ENCODE assay signal across 2 cellular contexts in genomic region chr3:153614131-153614530, GRCh38.
TF ChIP-seq lines count a peak whose summit lies in the region.

No MANE protein-coding gene starts in this region.

TF ChIP-seq in HCT116, 20 proteins besides CTCF, POLR2A, EP300 and RAD21:
- TF ChIP-seq POLR2AphosphoS5 (IDR thresholded peaks at IDR 0.05; ENCODE audit: low read depth, low read length) = no peak
- TF ChIP-seq ZFX (IDR thresholded peaks at IDR 0.05) = no peak
- TF ChIP-seq ELF1 (IDR thresholded peaks at IDR 0.05; ENCODE audit: borderline replicate concordance, low read depth) = no peak
- no peak for TF ChIP-seq EZH2 (IDR thresholded peaks at IDR 0.05)
- TF ChIP-seq FOSL1 (IDR thresholded peaks at IDR 0.05; ENCODE audit: low read depth) = no peak
- no peak for TF ChIP-seq CEBPB (IDR thresholded peaks at IDR 0.05; ENCODE audit: low read depth)
- TF ChIP-seq ZBTB33 (IDR thresholded peaks at IDR 0.05; ENCODE audit: extremely low read depth, insufficient replicate concordance, low read length) = no peak
- no peak for TF ChIP-seq SP1 (IDR thresholded peaks at IDR 0.05; ENCODE audit: low read depth)
- TF ChIP-seq ATF3 (IDR thresholded peaks at IDR 0.05) = no peak
- no peak for TF ChIP-seq YY1 (IDR thresholded peaks at IDR 0.05; ENCODE audit: extremely low read depth, insufficient replicate concordance, low read depth, low read length)
- no peak for TF ChIP-seq ZNF274 (IDR thresholded peaks at IDR 0.05; ENCODE audit: low read depth, low read length)
- TF ChIP-seq REST (IDR thresholded peaks at IDR 0.05; ENCODE audit: low read depth) = no peak
- TF ChIP-seq EGR1 (IDR thresholded peaks at IDR 0.05; ENCODE audit: low read depth) = no peak
- no peak for TF ChIP-seq EZH2phosphoT487 (IDR thresholded peaks at IDR 0.05; ENCODE audit: borderline replicate concordance)
- TF ChIP-seq JUND (IDR thresholded peaks at IDR 0.05) = no peak
- no peak for TF ChIP-seq CBX3 (IDR thresholded peaks at IDR 0.05; ENCODE audit: low read depth)
- TF ChIP-seq TCF7L2 (IDR thresholded peaks at IDR 0.05; ENCODE audit: borderline replicate concordance, extremely low read depth, insufficient read depth, insufficient read length) = no peak

TF ChIP-seq in WTC11, 78 proteins besides CTCF, POLR2A, EP300 and RAD21:
- no peak for TF ChIP-seq SMAD4 (CRISPR knock-in tag; IDR thresholded peaks at IDR 0.05)
- no peak for TF ChIP-seq ZNF416 (CRISPR knock-in tag; IDR thresholded peaks at IDR 0.05)
- no peak for TF ChIP-seq KAT7 (CRISPR knock-in tag; IDR thresholded peaks at IDR 0.05; ENCODE audit: borderline replicate concordance)
- TF ChIP-seq ZNF425 (CRISPR knock-in tag; conservative IDR thresholded peaks at IDR 0.05) = no peak
- TF ChIP-seq ELF4 (CRISPR knock-in tag; IDR thresholded peaks at IDR 0.05; ENCODE audit: low read depth) = no peak
